In genomic region chr19:419721-420515, GRCh38 we compare ENCODE assay signal across 17 cellular contexts. TPM values are rescaled to one million over a fixed set of nuclear protein-coding genes. Genes with fewer than 3 reads are reported as not detected.
"Had no signal": no experiment of that assay in that cellular context is flagged by ENCODE, and none has a peak within 500 bp of the region (broad histone marks: within the 10 kb centered on the region; RNA-seq: fewer than 3 reads in every experiment).

No MANE protein-coding gene starts in this region.

- H3K9me3 ChIP-seq: colonic mucosa, esophagus squamous epithelium, gastroesophageal sphincter, psoas muscle, thoracic aorta had no signal

- H3K27ac ChIP-seq: colonic mucosa, gastroesophageal sphincter, psoas muscle, thoracic aorta had no signal

- ATAC-seq: naive thymus-derived CD4-positive, alpha-beta T cell; stimulated activated naive B cell treated with anti-CD40 and anti-IgM and Interleukin-4, amounts not matched to agents 10 μg/mL and 1 μg/mL and 100 μg/mL, for 72 hours; stimulated activated naive CD8-positive, alpha-beta T cell treated with anti-CD3 and anti-CD28 coated beads, Interleukin-15, amount 100 ng/mL, for 72 hours had no signal

- H3K27me3 Mint-ChIP-seq: stimulated activated naive CD8-positive, alpha-beta T cell treated with anti-CD3 and anti-CD28 coated beads, Interleukin-15, amount 100 ng/mL, for 72 hours had no signal

- H3K27me3 ChIP-seq: colonic mucosa, gastroesophageal sphincter had no signal

- DNase-seq: colonic mucosa; esophagus squamous epithelium; foreskin fibroblast; mesendoderm; naive thymus-derived CD4-positive, alpha-beta T cell; stimulated activated CD4-positive, alpha-beta T cell treated with anti-CD3 and anti-CD28 coated beads, Interleukin-2, amount 100 ng/mL, for 24 hours; stimulated activated CD4-positive, alpha-beta T cell treated with anti-CD3 and anti-CD28 coated beads, Interleukin-4, amount 100 ng/mL, for 4 hours; stimulated activated naive B cell treated with anti-CD40 and anti-IgM and Interleukin-4, amounts not matched to agents 10 μg/mL and 1 μg/mL and 100 μg/mL, for 72 hours; stimulated activated naive CD8-positive, alpha-beta T cell treated with anti-CD3 and anti-CD28 coated beads, Interleukin-15, amount 100 ng/mL, for 72 hours; substantia nigra; trophoblast cell had no signal

- H3K4me1 ChIP-seq: colonic mucosa, esophagus squamous epithelium, psoas muscle had no signal

- H3K4me3 Mint-ChIP-seq: naive thymus-derived CD4-positive, alpha-beta T cell; neural crest cell; stimulated activated naive B cell treated with anti-CD40 and anti-IgM and Interleukin-4, amounts not matched to agents 10 μg/mL and 1 μg/mL and 100 μg/mL, for 72 hours; stimulated activated naive CD8-positive, alpha-beta T cell treated with anti-CD3 and anti-CD28 coated beads, Interleukin-15, amount 100 ng/mL, for 72 hours had no signal

- H3K36me3 Mint-ChIP-seq: naive thymus-derived CD4-positive, alpha-beta T cell; stimulated activated naive B cell treated with anti-CD40 and anti-IgM and Interleukin-4, amounts not matched to agents 10 μg/mL and 1 μg/mL and 100 μg/mL, for 72 hours had no signal

- H3K4me1 Mint-ChIP-seq: naive thymus-derived CD4-positive, alpha-beta T cell; stimulated activated naive B cell treated with anti-CD40 and anti-IgM and Interleukin-4, amounts not matched to agents 10 μg/mL and 1 μg/mL and 100 μg/mL, for 72 hours; stimulated activated naive CD8-positive, alpha-beta T cell treated with anti-CD3 and anti-CD28 coated beads, Interleukin-15, amount 100 ng/mL, for 72 hours had no signal

- H3K27ac Mint-ChIP-seq: naive thymus-derived CD4-positive, alpha-beta T cell; stimulated activated naive B cell treated with anti-CD40 and anti-IgM and Interleukin-4, amounts not matched to agents 10 μg/mL and 1 μg/mL and 100 μg/mL, for 72 hours; stimulated activated naive CD8-positive, alpha-beta T cell treated with anti-CD3 and anti-CD28 coated beads, Interleukin-15, amount 100 ng/mL, for 72 hours had no signal

- H3K4me3 ChIP-seq: colonic mucosa, esophagus squamous epithelium, gastroesophageal sphincter, psoas muscle, thoracic aorta had no signal

- H3K36me3 ChIP-seq: colonic mucosa, esophagus squamous epithelium, thoracic aorta had no signal

- H3K9me3 Mint-ChIP-seq: neural crest cell; stimulated activated naive B cell treated with anti-CD40 and anti-IgM and Interleukin-4, amounts not matched to agents 10 μg/mL and 1 μg/mL and 100 μg/mL, for 72 hours; stimulated activated naive CD8-positive, alpha-beta T cell treated with anti-CD3 and anti-CD28 coated beads, Interleukin-15, amount 100 ng/mL, for 72 hours had no signal

RNA-seq across cellular contexts. Expression of gene C2CD4C, which starts 11.0 kb away (rescaled TPM):
- total RNA-seq: kidney epithelial cell; mononuclear cell; naive thymus-derived CD4-positive, alpha-beta T cell had no signal
- polyA plus RNA-seq: naive thymus-derived CD4-positive, alpha-beta T cell had no signal

RNA-seq across cellular contexts. Expression of gene SHC2, which starts 40.9 kb away (rescaled TPM):
- polyA plus RNA-seq: naive thymus-derived CD4-positive, alpha-beta T cell had no signal
